Comparison of ENCODE assay signal across 10 cellular contexts in the genomic region with DNA sequence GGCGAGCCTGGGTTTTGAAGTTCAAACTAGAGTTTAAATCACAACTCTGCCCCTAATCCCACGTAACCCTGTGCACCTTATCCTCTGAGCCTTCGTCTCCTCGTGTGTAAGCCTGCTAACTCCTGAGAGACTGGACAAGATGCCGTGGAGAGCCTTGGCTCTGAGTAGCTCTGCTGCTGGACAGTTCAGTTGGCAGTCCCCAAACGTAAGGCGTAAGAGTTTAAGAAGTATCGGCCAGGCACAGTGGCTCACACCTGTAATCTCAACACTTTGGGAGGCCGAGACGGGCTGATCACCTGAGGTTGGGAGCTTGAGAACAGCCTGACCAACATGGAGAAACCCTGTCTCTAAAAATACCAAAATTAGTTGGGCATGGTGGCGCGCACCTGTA. TPM values are rescaled to one million over a fixed set of nuclear protein-coding genes. Genes with fewer than 3 reads are reported as not detected.
A peak's percentile ranks its signal among the peaks of the same experiment; 100 is the strongest.
DNase-seq lines count a peak whose midpoint lies in the region; ATAC-seq, FAIRE-seq and TF ChIP-seq lines count a peak whose summit lies in the region.
"Had no signal": no experiment of that assay in that cellular context is flagged by ENCODE, and none has a peak within 500 bp of the region (broad histone marks: within the 10 kb centered on the region; RNA-seq: fewer than 3 reads in every experiment).

No MANE protein-coding gene starts in this region.

- no peak overlapping the region for H2BK5ac ChIP-seq in H1 (ENCODE audit: low read depth, low read length)

- H3K27me3 Mint-ChIP-seq in activated naive CD4-positive, alpha-beta T cell treated with anti-CD3 and anti-CD28 coated beads, Interleukin-2, amount 50 U/mL, for 24 hours: no peaks in the 10 kb centered on the region

- no peak overlapping the region for H3K14ac ChIP-seq in H1 (ENCODE audit: insufficient read length)

- H2AFZ ChIP-seq in H1 (ENCODE audit: low read length): no peak overlapping the region
- H2AFZ ChIP-seq: GM23248 had no signal

- H2BK12ac ChIP-seq in H1 (ENCODE audit: low read depth, low read length): no peak overlapping the region

- H3K9me3 ChIP-seq in RWPE2 (ENCODE audit: severe bottlenecking) (no peaks in the 10 kb centered on the region), H1 (ENCODE audit: insufficient read depth in 2 of 2, low read depth in 1 of 2, low read length in 1 of 2) (no peaks in the 10 kb centered on the region), transverse colon (no peaks in the 10 kb centered on the region), esophagus squamous epithelium (no peaks in the 10 kb centered on the region)

- H3K23me2 ChIP-seq in H1 (ENCODE audit: low read depth, low read length): no peaks in the 10 kb centered on the region

- no peak overlapping the region for H3K4me2 ChIP-seq in H1 (ENCODE audit: insufficient read depth in 1 of 2, low read depth in 2 of 2, low read length in 2 of 2)

- H3K4me3 ChIP-seq in RWPE2 (ENCODE audit: severe bottlenecking) (no peak overlapping the region), H1 (ENCODE audit: extremely low read depth in 1 of 4, insufficient read depth in 2 of 4, low read depth in 3 of 4, low read length in 4 of 4) (no peak overlapping the region), transverse colon (no peak overlapping the region), esophagus squamous epithelium (no peak overlapping the region)
- H3K4me3 ChIP-seq: GM23248 had no signal

- TF ChIP-seq CTCF in RWPE2 (IDR thresholded peaks at IDR 0.05; ENCODE audit: poor library complexity, severe bottlenecking) (no peak), H1 (IDR thresholded peaks at IDR 0.05; ENCODE audit: control extremely low read depth in 1 of 3, insufficient read depth in 1 of 3, low read depth in 1 of 3, low read length in 3 of 3) (no peak), transverse colon (IDR thresholded peaks at IDR 0.05) (no peak), esophagus squamous epithelium (IDR thresholded peaks at IDR 0.05) (no peak)

- H3K36me3 Mint-ChIP-seq in activated naive CD4-positive, alpha-beta T cell treated with anti-CD3 and anti-CD28 coated beads, Interleukin-2, amount 50 U/mL, for 24 hours: peaks cover 15% of the 10 kb centered on the region

- H3K27me3 ChIP-seq in RWPE2 (ENCODE audit: insufficient read depth, poor library complexity, severe bottlenecking) (no peaks in the 10 kb centered on the region), H1 (replicated peaks in 1 of 4; ENCODE audit: control insufficient read depth in 3 of 4, extremely low read depth in 1 of 4, insufficient read depth in 3 of 4, low read length in 3 of 4) (no peaks in the 10 kb centered on the region), transverse colon (no peaks in the 10 kb centered on the region), esophagus squamous epithelium (no peaks in the 10 kb centered on the region)

- no peak overlapping the region for H4K8ac ChIP-seq in H1 (ENCODE audit: extremely low read depth, insufficient read depth, low read length)

- peaks cover 46% of the 10 kb centered on the region for H3K36me3 ChIP-seq in RWPE2 (ENCODE audit: low read depth)
- H3K36me3 ChIP-seq in H1 (ENCODE audit: control insufficient read depth in 2 of 4, insufficient read depth in 4 of 4, low read length in 3 of 4): peaks cover 21 to 48% (median 39%) of the 10 kb centered on the region in 4 experiments
- H3K36me3 ChIP-seq in transverse colon: peaks cover 0 to 17% (median 7%) of the 10 kb centered on the region in 4 donors
- H3K36me3 ChIP-seq in esophagus squamous epithelium: peaks cover 21 to 56% (median 29%) of the 10 kb centered on the region in 3 donors

- H4K5ac ChIP-seq in H1 (ENCODE audit: insufficient read length, low read depth, low read length): no peak overlapping the region

- peaks cover 5% of the 10 kb centered on the region for H3K79me1 ChIP-seq in H1 (ENCODE audit: low read depth, low read length)

- no peak overlapping the region for H2BK20ac ChIP-seq in H1 (ENCODE audit: low read length)

- no peak overlapping the region for H3K23ac ChIP-seq in H1 (ENCODE audit: insufficient read length)

- peak in 1 of 2 experiments; percentile 31; a peak in 2 of 3 replicates for TF ChIP-seq POLR2A in H1 (IDR thresholded peaks at IDR 0.05; ENCODE audit: control extremely low read depth in 1 of 2, low read depth in 2 of 2, low read length in 2 of 2)
- no peak for TF ChIP-seq POLR2A in transverse colon (IDR thresholded peaks at IDR 0.05)
- TF ChIP-seq POLR2A in esophagus squamous epithelium (IDR thresholded peaks at IDR 0.05): no peak

- H3K27ac ChIP-seq in RWPE2 (ENCODE audit: poor library complexity, severe bottlenecking): peak overlapping the region; percentile 18
- H3K27ac ChIP-seq in H1 (ENCODE audit: low read depth, low read length): 0 out of 2 replicates have a peak overlapping the region, but pooled peaks have one; percentile 41
- H3K27ac ChIP-seq in transverse colon: peak overlapping the region; percentile 48 to 78 (median 58)
- peak overlapping the region in 2 of 4 donors; percentile 40 to 46 for H3K27ac ChIP-seq in esophagus squamous epithelium
- H3K27ac ChIP-seq: C4-2B, GM23248 had no signal

- H3K4me3 Mint-ChIP-seq in activated naive CD4-positive, alpha-beta T cell treated with anti-CD3 and anti-CD28 coated beads, Interleukin-2, amount 50 U/mL, for 24 hours: peak overlapping the region; percentile 57

- no peak overlapping the region for H2BK15ac ChIP-seq in H1 (ENCODE audit: low read length)

- intact Hi-C loops in transverse colon (cut with DNase I; ENCODE audit: low total_unique reads): loop anchor here (5.0 kb wide), 1 partner anchor 85 kb away; the partner anchor contains the start of gene RABAC1
- intact Hi-C loops in esophagus squamous epithelium (cut with DNase I): loop anchor here (10.0 kb wide), 1 partner anchor 82 kb away; the partner anchor contains the start of gene RABAC1

- peaks cover 23 to 28% of the 10 kb centered on the region in 2 experiments for H4K20me1 ChIP-seq in H1 (replicated peaks in 1 of 2; ENCODE audit: control insufficient read depth in 1 of 2, insufficient read depth in 2 of 2, low read length in 2 of 2)

- no peak overlapping the region for H2AK5ac ChIP-seq in H1 (ENCODE audit: low read depth, low read length)

- no peak overlapping the region for H3K18ac ChIP-seq in H1 (ENCODE audit: extremely low read depth, low read length)

- DNase-seq in activated naive CD4-positive, alpha-beta T cell (lab: John Stamatoyannopoulos, UW): no peak
- no peak for DNase-seq in RWPE2 (ENCODE audit: low spot score)
- no peak for DNase-seq in H1 (ENCODE audit: low read depth in 1 of 2, low spot score in 2 of 2)
- no peak for DNase-seq in transverse colon
- no peak for DNase-seq in retina
- no peak for DNase-seq in esophagus squamous epithelium (lab: John Stamatoyannopoulos, UW)

- H4K91ac ChIP-seq in H1 (replicated peaks; ENCODE audit: insufficient read length, low read length): no peak overlapping the region

- POLR2A ChIA-PET in H1 (lab: Charles Lee; ENCODE audit: partially characterized antibody): interaction anchor here (0.7 to 13.9 kb wide), 21 partner anchors 7 to 480 kb away, joined by 3 to 298 read pairs (median 9); partner anchors contain the start of genes ARHGEF1, ERFL, RABAC1 and RPS19

- H3K27ac Mint-ChIP-seq in activated naive CD4-positive, alpha-beta T cell treated with anti-CD3 and anti-CD28 coated beads, Interleukin-2, amount 50 U/mL, for 24 hours: peak overlapping the region; percentile 89

- H3K4me1 ChIP-seq in RWPE2 (ENCODE audit: insufficient read depth, poor library complexity, severe bottlenecking) (no peaks in the 10 kb centered on the region), H1 (replicated peaks in 1 of 4; ENCODE audit: control insufficient read depth in 3 of 4, insufficient read depth in 4 of 4, low read length in 3 of 4) (peaks cover 0 to 2% (median under 1%) of the 10 kb centered on the region in 4 experiments; a peak in 3 of 7 replicates), transverse colon (peaks cover 10 to 62% (median 23%) of the 10 kb centered on the region in 4 donors), esophagus squamous epithelium (peaks cover 0 to 66% (median 10%) of the 10 kb centered on the region in 3 donors)

- no peak overlapping the region for H3K4ac ChIP-seq in H1 (replicated peaks; ENCODE audit: insufficient read length, low read depth, low read length)

- CTCF ChIA-PET in H1 (lab: Charles Lee; ENCODE audit: partially characterized antibody): interaction anchor here (0.9 to 5.0 kb wide), 20 partner anchors 8 to 212 kb away, joined by 3 to 37 read pairs (median 8); partner anchors contain the start of genes ERFL, RABAC1 and RPS19

- H3K56ac ChIP-seq in H1 (replicated peaks; ENCODE audit: insufficient read length, low read depth, low read length): no peak overlapping the region

- no peak overlapping the region for H2BK120ac ChIP-seq in H1 (replicated peaks; ENCODE audit: low read depth, low read length)

- no peak overlapping the region for H3K9ac ChIP-seq in H1 (replicated peaks in 1 of 4; ENCODE audit: extremely low read depth in 1 of 4, low read depth in 3 of 4, low read length in 3 of 4)
- H3K9ac ChIP-seq: GM23248 had no signal

- H3K79me2 ChIP-seq in H1 (ENCODE audit: control insufficient read depth in 1 of 2, insufficient read depth in 2 of 2, low read length in 2 of 2): peaks cover 0 to 9% of the 10 kb centered on the region in 2 experiments; a peak in 1 of 4 replicates

- no peak for TF ChIP-seq EP300 in H1 (IDR thresholded peaks at IDR 0.05; ENCODE audit: borderline replicate concordance in 1 of 2, low read depth in 2 of 2, low read length in 2 of 2)
- no peak for TF ChIP-seq EP300 in transverse colon (IDR thresholded peaks at IDR 0.05; ENCODE audit: low read depth)

- FAIRE-seq in H1 (lab: Jason Lieb, UNC): no peak

- ATAC-seq in RWPE2 (ENCODE audit: low read depth): peak; percentile 4; the same call in 1 of the 3 replicates
- no peak for ATAC-seq in GM21717 (IDR thresholded peaks at IDR 0.05; ENCODE audit: unreplicated experiment)

- H3K9me3 Mint-ChIP-seq in activated naive CD4-positive, alpha-beta T cell treated with anti-CD3 and anti-CD28 coated beads, Interleukin-2, amount 50 U/mL, for 24 hours: no peaks in the 10 kb centered on the region

- WGBS in H1 (ENCODE audit: extremely low coverage in 1 of 2, insufficient coverage in 1 of 2, insufficient read length in 1 of 2, insufficient replicate concordance in 2 of 2, low coverage in 1 of 2, low lambda C conversion rate in 2 of 2, missing lambda C conversion rate in 1 of 2), 2 experiments: 85% methylated on average over 12 of the region's 12 CpGs; no CpG with 5 or more reads in 1 of the 2 experiments
- WGBS in transverse colon (ENCODE audit: low coverage in 1 of 2), 2 donors: 89 to 90% methylated on average over 9 to 12 of the region's 12 CpGs
- 76 to 82% methylated on average over 6 of the region's 12 CpGs for WGBS in esophagus squamous epithelium, 2 donors

- peaks cover 79% of the 10 kb centered on the region for H3K4me1 Mint-ChIP-seq in activated naive CD4-positive, alpha-beta T cell treated with anti-CD3 and anti-CD28 coated beads, Interleukin-2, amount 50 U/mL, for 24 hours

- in situ Hi-C loops in transverse colon (cut with MboI; ENCODE audit: low pct_ligation_motif_present in 1 of 4, low pct_unique_long_range_greater_than_20kb in 1 of 4, low sequenced_read_pairs in 3 of 4): loop anchor here in 3 of 4 donors (5.0 to 10.0 kb wide), 3 partner anchors 75 to 82 kb away; partner anchors contain the start of gene RABAC1 (in 1 of the 3)

- no peak for TF ChIP-seq RAD21 in H1 (IDR thresholded peaks at IDR 0.05 in 1 of 2, conservative IDR thresholded peaks at IDR 0.05 in 1 of 2; ENCODE audit: low read depth in 2 of 2, low read length in 2 of 2)

RNA-seq across cellular contexts. Expression of gene CD79A, which starts 4.7 kb away (rescaled TPM):
- 0.54 TPM in 1 of 2 replicates, not detected in the other for total RNA-seq in H1 (2021; fragmentation: NEBNext Ultra II Directional; extraction: Animal tissue kit (Norgen Biotek cat#: 25700))
- polyA plus RNA-seq in H1 (2011; rRNA removed): 0.77 and 0.83 TPM in 2 replicates
- polyA plus RNA-seq in H1 (2011; cell fraction: cytosol; rRNA removed): 0.49 TPM
- polyA plus RNA-seq in H1 (2011; cell fraction: nucleus; rRNA removed): 0.91 TPM
- 0.28 to 1.0 TPM (median 0.52 TPM) in 3 of 4 replicates, not detected in the other for polyA plus RNA-seq in H1 (2012, experiment 1 of 2)
- 0.55 TPM for polyA plus RNA-seq in H1 (2012, experiment 2 of 2)
- 0.59 TPM for polyA plus RNA-seq in H1 (2013, experiment 1 of 2)
- 0.68 TPM for polyA plus RNA-seq in H1 (2013, experiment 2 of 2)
- polyA minus RNA-seq in H1 (2011; rRNA and poly(A)+ RNA removed): not detected in 2 replicates
- not detected for polyA minus RNA-seq in H1 (2011; cell fraction: cytosol; rRNA and poly(A)+ RNA removed)
- polyA minus RNA-seq in H1 (2011; cell fraction: nucleus; rRNA and poly(A)+ RNA removed): not detected
- total RNA-seq in transverse colon (10 to 100 TPM in 1 of 4 donors, 1 to 10 TPM in 2, not detected in 1; 2.3 to 33.0 (median 8.2) TPM), esophagus squamous epithelium (1 to 10 TPM in 2 of 4 donors, not detected in 2; 1.7 to 3.1 TPM)
- total RNA-seq: GM23248 had no signal
- polyA plus RNA-seq: GM23248 had no signal

RNA-seq across cellular contexts. Expression of gene ARHGEF1, which starts 10.6 kb away (rescaled TPM):
- 49.0 and 54.6 TPM in 2 replicates for total RNA-seq in H1 (2021; fragmentation: NEBNext Ultra II Directional; extraction: Animal tissue kit (Norgen Biotek cat#: 25700))
- 23.0 and 41.1 TPM in 2 replicates for polyA plus RNA-seq in H1 (2011; rRNA removed)
- 35.9 TPM for polyA plus RNA-seq in H1 (2011; cell fraction: cytosol; rRNA removed)
- 95.3 TPM for polyA plus RNA-seq in H1 (2011; cell fraction: nucleus; rRNA removed)
- polyA plus RNA-seq in H1 (2012, experiment 1 of 2): 38.4 to 51.0 TPM (median 48.8 TPM) in 4 replicates
- 35.5 TPM for polyA plus RNA-seq in H1 (2012, experiment 2 of 2)
- 49.6 TPM for polyA plus RNA-seq in H1 (2013, experiment 1 of 2)
- polyA plus RNA-seq in H1 (2013, experiment 2 of 2): 44.9 TPM
- 9.4 and 11.0 TPM in 2 replicates for polyA minus RNA-seq in H1 (2011; rRNA and poly(A)+ RNA removed)
- 25.5 TPM for polyA minus RNA-seq in H1 (2011; cell fraction: cytosol; rRNA and poly(A)+ RNA removed)
- 34.6 TPM for polyA minus RNA-seq in H1 (2011; cell fraction: nucleus; rRNA and poly(A)+ RNA removed)
- total RNA-seq in transverse colon (100 to 1,000 TPM in 2 of 4 donors, 10 to 100 TPM in 2; 64.3 to 215 (median 113) TPM), esophagus squamous epithelium (10 to 100 TPM; 31.0 to 59.5 (median 56.2) TPM)

RNA-seq across cellular contexts. Expression of gene RPS19, which starts 12.3 kb away (rescaled TPM):
- total RNA-seq in H1 (2021; fragmentation: NEBNext Ultra II Directional; extraction: Animal tissue kit (Norgen Biotek cat#: 25700)): 2,817 and 2,831 TPM in 2 replicates
- polyA plus RNA-seq in H1 (2011; rRNA removed): 5,751 and 9,112 TPM in 2 replicates
- 5,170 TPM for polyA plus RNA-seq in H1 (2011; cell fraction: cytosol; rRNA removed)
- 1,732 TPM for polyA plus RNA-seq in H1 (2011; cell fraction: nucleus; rRNA removed)
- polyA plus RNA-seq in H1 (2012, experiment 1 of 2): 3,684 to 5,048 TPM (median 4,659 TPM) in 4 replicates
- 6,526 TPM for polyA plus RNA-seq in H1 (2012, experiment 2 of 2)
- polyA plus RNA-seq in H1 (2013, experiment 1 of 2): 3,247 TPM
- polyA plus RNA-seq in H1 (2013, experiment 2 of 2): 3,131 TPM
- polyA minus RNA-seq in H1 (2011; rRNA and poly(A)+ RNA removed): 334 and 573 TPM in 2 replicates
- 1,472 TPM for polyA minus RNA-seq in H1 (2011; cell fraction: cytosol; rRNA and poly(A)+ RNA removed)
- polyA minus RNA-seq in H1 (2011; cell fraction: nucleus; rRNA and poly(A)+ RNA removed): 675 TPM
- total RNA-seq in transverse colon (1,000 to 10,000 TPM in 2 of 4 donors, 100 to 1,000 TPM in 2; 595 to 1,336 (median 1,016) TPM), esophagus squamous epithelium (1,000 to 10,000 TPM in 3 of 4 donors, 100 to 1,000 TPM in 1; 922 to 1,801 (median 1,460) TPM)

RNA-seq across cellular contexts. Expression of gene DMRTC2, which starts 27.5 kb away (rescaled TPM):
- total RNA-seq in H1 (2021; fragmentation: NEBNext Ultra II Directional; extraction: Animal tissue kit (Norgen Biotek cat#: 25700)): not detected in 2 replicates
- not detected in 2 replicates for polyA plus RNA-seq in H1 (2011; rRNA removed)
- polyA plus RNA-seq in H1 (2011; cell fraction: cytosol; rRNA removed): not detected
- polyA plus RNA-seq in H1 (2011; cell fraction: nucleus; rRNA removed): not detected
- polyA plus RNA-seq in H1 (2012, experiment 1 of 2): not detected in 4 replicates
- not detected for polyA plus RNA-seq in H1 (2012, experiment 2 of 2)
- 0.04 TPM for polyA plus RNA-seq in H1 (2013, experiment 1 of 2)
- polyA plus RNA-seq in H1 (2013, experiment 2 of 2): not detected
- polyA minus RNA-seq in H1 (2011; rRNA and poly(A)+ RNA removed): not detected in 2 replicates
- not detected for polyA minus RNA-seq in H1 (2011; cell fraction: cytosol; rRNA and poly(A)+ RNA removed)
- polyA minus RNA-seq in H1 (2011; cell fraction: nucleus; rRNA and poly(A)+ RNA removed): not detected
- total RNA-seq in transverse colon: not detected
- not detected for total RNA-seq in esophagus squamous epithelium
- total RNA-seq: GM23248 had no signal
- polyA plus RNA-seq: GM23248 had no signal

RNA-seq across cellular contexts. Expression of gene LYPD4, which starts 27.9 kb away (rescaled TPM):
- not detected in 2 replicates for total RNA-seq in H1 (2021; fragmentation: NEBNext Ultra II Directional; extraction: Animal tissue kit (Norgen Biotek cat#: 25700))
- 0.06 TPM in 1 of 2 replicates, not detected in the other for polyA plus RNA-seq in H1 (2011; rRNA removed)
- not detected for polyA plus RNA-seq in H1 (2011; cell fraction: cytosol; rRNA removed)
- not detected for polyA plus RNA-seq in H1 (2011; cell fraction: nucleus; rRNA removed)
- polyA plus RNA-seq in H1 (2012, experiment 1 of 2): not detected in 4 replicates
- not detected for polyA plus RNA-seq in H1 (2012, experiment 2 of 2)
- not detected for polyA plus RNA-seq in H1 (2013, experiment 1 of 2)
- polyA plus RNA-seq in H1 (2013, experiment 2 of 2): not detected
- polyA minus RNA-seq in H1 (2011; rRNA and poly(A)+ RNA removed): not detected in 2 replicates
- not detected for polyA minus RNA-seq in H1 (2011; cell fraction: cytosol; rRNA and poly(A)+ RNA removed)
- not detected for polyA minus RNA-seq in H1 (2011; cell fraction: nucleus; rRNA and poly(A)+ RNA removed)
- total RNA-seq in transverse colon (not detected), esophagus squamous epithelium (not detected)
- total RNA-seq: GM23248 had no signal
- polyA plus RNA-seq: GM23248 had no signal
